Comparison of ENCODE assay signal across 19 cellular contexts in genomic region chr4:42649870-42650269, GRCh38. TPM values are rescaled to one million over a fixed set of nuclear protein-coding genes. Genes with fewer than 3 reads are reported as not detected.
DNase-seq lines count a peak whose midpoint lies in the region; ATAC-seq, FAIRE-seq and TF ChIP-seq lines count a peak whose summit lies in the region.
"Had no signal": no experiment of that assay in that cellular context is flagged by ENCODE, and none has a peak within 500 bp of the region (broad histone marks: within the 10 kb centered on the region; RNA-seq: fewer than 3 reads in every experiment).

No MANE protein-coding gene starts in this region.

- POLR2A ChIA-PET in HepG2 (lab: Yijun Ruan, JAX): no interaction called here
- POLR2A ChIA-PET in OCI-LY7 (lab: Charles Lee): interaction anchor here (1.0 to 3.4 kb wide), 5 partner anchors 8 to 20 kb away, joined by 6 to 14 read pairs (median 8); no protein-coding TSS in a partner anchor
- POLR2A ChIA-PET in naive thymus-derived CD8-positive, alpha-beta T cell (lab: Charles Lee): no interaction called here

- BruUV-seq in HepG2 (replicated peaks; lab: Mats Ljungman, UMichigan) (no TSS peak), OCI-LY7 (replicated peaks; lab: Mats Ljungman, UMichigan) (no TSS peak)

- in situ Hi-C loops in HepG2 (cut with HindIII; ENCODE audit: extremely low pct_ligation_motif_present, low pct_unique_long_range_greater_than_20kb): no loop called here

- CTCF ChIA-PET in HepG2 (lab: Yijun Ruan, JAX; ENCODE audit: low intra/inter-chr PET ratio, low total read pairs) (no interaction called here), OCI-LY7 (lab: Charles Lee; ENCODE audit: unreplicated experiment) (no interaction called here)

- TF ChIP-seq POLR2A in HepG2 (IDR thresholded peaks at IDR 0.05; ENCODE audit: insufficient read depth in 1 of 2, low read depth in 2 of 2, low read length in 2 of 2) (no peak), right lobe of liver (IDR thresholded peaks at IDR 0.05) (no peak), vagina (IDR thresholded peaks at IDR 0.05) (no peak)

- H3K27ac ChIP-seq in HepG2 (ENCODE audit: extremely low read length, insufficient read depth, low read length) (no peak overlapping the region), right lobe of liver (no peak overlapping the region), OCI-LY7 (ENCODE audit: low read depth, low read length, poor library complexity, severe bottlenecking) (peak overlapping the region; percentile 29), vagina (no peak overlapping the region)
- H3K27ac ChIP-seq: BLaER1 treated with 17β-estradiol and CSF1 and Interleukin-3, amounts not matched to agents 10 nM and 100 nM had no signal

- DNase-seq in HepG2 (ENCODE audit: low spot score) (peak; percentile 2), right lobe of liver (no peak), OCI-LY7 (ENCODE audit: low spot score) (no peak), vagina (ENCODE audit: extremely low spot score in 2 of 2) (no peak)
- DNase-seq in naive thymus-derived CD8-positive, alpha-beta T cell: no peak
- DNase-seq: 8988T; Caco-2; CD4-positive, CD25-positive, alpha-beta regulatory T cell; GDM1; H7; HFFc6; KBM-7 had no signal

- no peak overlapping the region for H3K9ac ChIP-seq in HepG2 (ENCODE audit: insufficient read depth, low read depth, low read length)
- H3K9ac ChIP-seq: BLaER1 treated with 17β-estradiol and CSF1 and Interleukin-3, amounts not matched to agents 10 nM and 100 nM had no signal

- H2AFZ ChIP-seq in HepG2 (ENCODE audit: low read length) (no peak overlapping the region), OCI-LY7 (ENCODE audit: low read length) (no peak overlapping the region)
- H2AFZ ChIP-seq: GM23338 had no signal

- no peak for TF ChIP-seq EP300 in HepG2 (IDR thresholded peaks at IDR 0.05; ENCODE audit: low read depth in 2 of 2, low read length in 2 of 2)
- TF ChIP-seq EP300 in HepG2 (CRISPR knock-in tag; IDR thresholded peaks at IDR 0.05; ENCODE audit: borderline replicate concordance): no peak

- H3K9me3 ChIP-seq in HepG2 (ENCODE audit: low read length) (no peaks in the 10 kb centered on the region), right lobe of liver (no peaks in the 10 kb centered on the region), OCI-LY7 (ENCODE audit: low read length) (peaks cover 41% of the 10 kb centered on the region), vagina (no peaks in the 10 kb centered on the region)
- H3K9me3 ChIP-seq: Caco-2 had no signal

- H4K20me1 ChIP-seq in HepG2 (ENCODE audit: insufficient read depth, low read length): no peaks in the 10 kb centered on the region
- peaks cover 12% of the 10 kb centered on the region; the same call in 1 of the 2 replicates for H4K20me1 ChIP-seq in OCI-LY7 (ENCODE audit: insufficient read depth, low read length)

- H3K4me3 ChIP-seq in HepG2 (replicated peaks in 1 of 3; ENCODE audit: insufficient read depth in 1 of 3, low read depth in 2 of 3, low read length in 3 of 3) (no peak overlapping the region), right lobe of liver (no peak overlapping the region), OCI-LY7 (ENCODE audit: low read depth, low read length, poor library complexity, severe bottlenecking) (peak overlapping the region; percentile 2), vagina (no peak overlapping the region)
- H3K4me3 ChIP-seq: BLaER1 treated with 17β-estradiol and CSF1 and Interleukin-3, amounts not matched to agents 10 nM and 100 nM; GM23338 had no signal

- peaks cover 5 to 20% (median 9%) of the 10 kb centered on the region in 9 donors for H3K9me3 Mint-ChIP-seq in naive thymus-derived CD8-positive, alpha-beta T cell
- H3K9me3 Mint-ChIP-seq: HFFc6 had no signal

- ATAC-seq in HepG2: peak; percentile 72
- ATAC-seq in right lobe of liver: no peak
- ATAC-seq in naive thymus-derived CD8-positive, alpha-beta T cell: no peak
- no peak for ATAC-seq in GM21390 (IDR thresholded peaks at IDR 0.05; ENCODE audit: unreplicated experiment)
- ATAC-seq in GM21825 (IDR thresholded peaks at IDR 0.05; ENCODE audit: unreplicated experiment): no peak
- ATAC-seq: GM23338, HCT116 had no signal

- H3K79me2 ChIP-seq in HepG2 (ENCODE audit: insufficient read depth, low read length): no peaks in the 10 kb centered on the region
- peaks cover 100% of the 10 kb centered on the region for H3K79me2 ChIP-seq in OCI-LY7 (ENCODE audit: insufficient read depth, low read depth, low read length)

- peaks cover 37 to 86% (median 77%) of the 10 kb centered on the region in 4 donors for H3K4me1 Mint-ChIP-seq in naive thymus-derived CD8-positive, alpha-beta T cell

- peak overlapping the region in 7 of 10 donors; percentile 17 to 77 (median 31) for H3K27ac Mint-ChIP-seq in naive thymus-derived CD8-positive, alpha-beta T cell
- H3K27ac Mint-ChIP-seq: CD4-positive, CD25-positive, alpha-beta regulatory T cell; GM23338; HFFc6; IgD-negative memory B cell had no signal

- TF ChIP-seq RAD21 in HepG2 (CRISPR knock-in tag; IDR thresholded peaks at IDR 0.05): no peak

- intact Hi-C loops in HepG2 (cut with micrococcal nuclease; ENCODE audit: unreplicated experiment) (no loop called here), right lobe of liver (cut with DNase I) (no loop called here), OCI-LY7 (cut with micrococcal nuclease; ENCODE audit: unreplicated experiment) (loop anchor here (10.0 kb wide), 1 partner anchor 495 kb away; the partner anchor contains the start of gene BEND4), vagina (cut with DNase I) (no loop called here)

- no peak for TF ChIP-seq CTCF in HepG2 (CRISPR knock-in tag; IDR thresholded peaks at IDR 0.05)
- no peak for TF ChIP-seq CTCF in right lobe of liver (IDR thresholded peaks at IDR 0.05)
- no peak for TF ChIP-seq CTCF in OCI-LY7 (conservative IDR thresholded peaks at IDR 0.05; ENCODE audit: low read length)
- no peak for TF ChIP-seq CTCF in vagina (IDR thresholded peaks at IDR 0.05)

- no peaks in the 10 kb centered on the region for H3K9me2 ChIP-seq in OCI-LY7 (ENCODE audit: insufficient read depth, low read length)

- peak overlapping the region in 5 of 10 donors; percentile 8 to 35 (median 23) for H3K4me3 Mint-ChIP-seq in naive thymus-derived CD8-positive, alpha-beta T cell
- H3K4me3 Mint-ChIP-seq: GM23338, HFFc6 had no signal

- H3K27me3 ChIP-seq in HepG2 (ENCODE audit: control insufficient read depth in 1 of 2, insufficient read depth in 2 of 2, low read length in 2 of 2) (no peaks in the 10 kb centered on the region), right lobe of liver (no peaks in the 10 kb centered on the region), vagina (no peaks in the 10 kb centered on the region)
- H3K27me3 ChIP-seq: BLaER1 treated with 17β-estradiol and CSF1 and Interleukin-3, amounts not matched to agents 10 nM and 100 nM had no signal

- WGBS in HepG2 (ENCODE audit: low lambda C conversion rate): 9% methylated on average over 4 of the region's 4 CpGs
- 48% methylated on average over 4 of the region's 4 CpGs for WGBS in right lobe of liver (ENCODE audit: insufficient coverage, low coverage, low lambda C conversion rate, missing lambda C conversion rate)

- no peak for FAIRE-seq in HepG2 (lab: Jason Lieb, UNC)
- FAIRE-seq: HTR-8/SVneo had no signal

- H3K36me3 ChIP-seq in HepG2 (replicated peaks in 1 of 2; ENCODE audit: control insufficient read depth in 1 of 2, insufficient read depth in 2 of 2, low read length in 2 of 2) (no peaks in the 10 kb centered on the region), right lobe of liver (no peaks in the 10 kb centered on the region), OCI-LY7 (ENCODE audit: insufficient read depth, low read length) (peaks cover 61% of the 10 kb centered on the region), vagina (no peaks in the 10 kb centered on the region)

- no peak overlapping the region; the same call in 1 of the 2 replicates for H3K4me2 ChIP-seq in HepG2 (ENCODE audit: low read depth, low read length)
- H3K4me2 ChIP-seq in OCI-LY7 (ENCODE audit: low read length): peak overlapping the region; percentile 18
- H3K4me2 ChIP-seq: BLaER1 treated with 17β-estradiol and CSF1 and Interleukin-3, amounts not matched to agents 10 nM and 100 nM; GM23338 had no signal

- peaks cover 20 to 27% (median 26%) of the 10 kb centered on the region in 3 donors for H3K36me3 Mint-ChIP-seq in naive thymus-derived CD8-positive, alpha-beta T cell

- H3K4me1 ChIP-seq in HepG2 (ENCODE audit: insufficient read depth, low read length): peaks cover 22% of the 10 kb centered on the region
- H3K4me1 ChIP-seq in right lobe of liver: no peaks in the 10 kb centered on the region
- H3K4me1 ChIP-seq in OCI-LY7 (ENCODE audit: insufficient read depth, low read length, poor library complexity, severe bottlenecking): peaks cover 69% of the 10 kb centered on the region
- peaks cover 15% of the 10 kb centered on the region for H3K4me1 ChIP-seq in vagina

- H3K27me3 Mint-ChIP-seq in naive thymus-derived CD8-positive, alpha-beta T cell: no peaks in the 10 kb centered on the region
- H3K27me3 Mint-ChIP-seq: CD4-positive, CD25-positive, alpha-beta regulatory T cell; IgD-negative memory B cell had no signal

RNA-seq across cellular contexts. Expression of gene ATP8A1, which starts 7.0 kb away (rescaled TPM):
- 4.8 and 6.2 TPM in 2 replicates for total RNA-seq in HepG2 (2016; rRNA removed; fragmentation: Illumina TruSeq; extraction: Trizol)
- 1.1 TPM in 2 replicates for total RNA-seq in HepG2 (2016; cell fraction: cytosol; rRNA removed; fragmentation: Illumina TruSeq; extraction: Trizol; ENCODE audit: low read depth)
- total RNA-seq in HepG2 (2016; cell fraction: insoluble cytoplasmic fraction; rRNA removed; fragmentation: Illumina TruSeq; extraction: Trizol): 2.5 and 5.3 TPM in 2 replicates
- total RNA-seq in HepG2 (2016; cell fraction: membrane; rRNA removed; fragmentation: Illumina TruSeq; extraction: Trizol): 1.4 and 1.5 TPM in 2 replicates
- total RNA-seq in HepG2 (2016; cell fraction: nucleus; rRNA removed; fragmentation: Illumina TruSeq; extraction: Trizol): 21.5 and 21.6 TPM in 2 replicates
- polyA plus RNA-seq in HepG2 (2011; rRNA removed): 1.7 and 2.2 TPM in 2 replicates
- polyA plus RNA-seq in HepG2 (2011; cell fraction: cytosol; rRNA removed): 0.27 and 0.77 TPM in 2 replicates
- polyA plus RNA-seq in HepG2 (2011; cell fraction: nucleus; rRNA removed): 4.0 and 8.0 TPM in 2 replicates
- 1.9 and 3.0 TPM in 2 replicates for polyA plus RNA-seq in HepG2 (2012)
- polyA plus RNA-seq in HepG2 (2016; cell fraction: cytosol; fragmentation: Illumina TruSeq; extraction: Trizol; ENCODE audit: low read depth): 0.10 and 0.37 TPM in 2 replicates
- 1.2 and 2.5 TPM in 2 replicates for polyA plus RNA-seq in HepG2 (2016; cell fraction: insoluble cytoplasmic fraction; fragmentation: Illumina TruSeq; extraction: Trizol; ENCODE audit: low read depth)
- 0.23 and 0.33 TPM in 2 replicates for polyA plus RNA-seq in HepG2 (2016; cell fraction: membrane; fragmentation: Illumina TruSeq; extraction: Trizol; ENCODE audit: low read depth)
- polyA plus RNA-seq in HepG2 (2016; cell fraction: nucleus; fragmentation: Illumina TruSeq; extraction: Trizol; ENCODE audit: insufficient read depth, low read depth): 12.3 and 13.7 TPM in 2 replicates
- polyA minus RNA-seq in HepG2 (2011; rRNA and poly(A)+ RNA removed; ENCODE audit: low replicate concordance): 1.8 and 1.9 TPM in 2 replicates
- polyA minus RNA-seq in HepG2 (2011; cell fraction: cytosol; rRNA and poly(A)+ RNA removed): 1.5 and 2.2 TPM in 2 replicates
- polyA minus RNA-seq in HepG2 (2011; cell fraction: nucleus; rRNA and poly(A)+ RNA removed): 32.2 and 38.3 TPM in 2 replicates
- total RNA-seq in right lobe of liver: 1 to 10 TPM; 1.0 to 3.4 (median 1.9) TPM
- 76.7 and 80.0 TPM in 2 replicates for total RNA-seq in OCI-LY7 (2014; rRNA removed; shearing (Covaris generic))
- 141 and 149 TPM in 2 replicates for total RNA-seq in OCI-LY7 (2022)
- total RNA-seq in naive thymus-derived CD8-positive, alpha-beta T cell: 100 to 1,000 TPM; 106 to 117 TPM
- polyA plus RNA-seq in naive thymus-derived CD8-positive, alpha-beta T cell: 10 to 100 TPM; 17.5 to 31.1 (median 20.5) TPM
- 10.8 TPM for total RNA-seq in vagina
